22 cellular contexts compared by ENCODE assay signal in genomic region chr13:59301166-59301551, GRCh38.
DNase-seq lines count a peak whose midpoint lies in the region; ATAC-seq and TF ChIP-seq lines count a peak whose summit lies in the region.
"Had no signal": no experiment of that assay in that cellular context is flagged by ENCODE, and none has a peak within 500 bp of the region (broad histone marks: within the 10 kb centered on the region; RNA-seq: fewer than 3 reads in every experiment).

No MANE protein-coding gene starts in this region.

- H2AK5ac ChIP-seq in neuronal stem cell (ENCODE audit: low read depth, low read length): no peak overlapping the region

- H3K14ac ChIP-seq in neuronal stem cell (ENCODE audit: low read length): no peak overlapping the region

- H3K36me3 ChIP-seq in body of pancreas (replicated peaks in 1 of 2; ENCODE audit: insufficient read depth in 1 of 2, low read depth in 2 of 2) (no peaks in the 10 kb centered on the region), neuronal stem cell (replicated peaks in 1 of 2; ENCODE audit: control insufficient read depth in 2 of 2, insufficient read depth in 2 of 2, low read length in 2 of 2) (no peaks in the 10 kb centered on the region)
- H3K36me3 ChIP-seq: BLaER1 treated with 17β-estradiol and CSF1 and Interleukin-3, amounts not matched to agents 10 nM and 100 nM had no signal

- H3K4me3 ChIP-seq in body of pancreas (no peak overlapping the region), neuronal stem cell (ENCODE audit: low read length in 2 of 2) (no peak overlapping the region)
- H3K4me3 ChIP-seq: BLaER1 treated with 17β-estradiol and CSF1 and Interleukin-3, amounts not matched to agents 10 nM and 100 nM; GM12878 had no signal

- no peak overlapping the region for H2BK5ac ChIP-seq in neuronal stem cell (ENCODE audit: low read length)

- no peak overlapping the region for H2BK12ac ChIP-seq in neuronal stem cell (ENCODE audit: low read length)

- H3K79me1 ChIP-seq in neuronal stem cell (ENCODE audit: low read depth, low read length): no peaks in the 10 kb centered on the region

- intact Hi-C loops in body of pancreas (cut with DNase I): no loop called here

- peak overlapping the region; percentile 19 for H2AFZ ChIP-seq in neuronal stem cell (ENCODE audit: low read length)

- no peak for TF ChIP-seq POLR2A in body of pancreas (IDR thresholded peaks at IDR 0.05)

- no peak overlapping the region for H3K23ac ChIP-seq in neuronal stem cell (ENCODE audit: low read depth, low read length, poor library complexity)

- H2BK120ac ChIP-seq in neuronal stem cell (ENCODE audit: low read depth, low read length): no peak overlapping the region

- no peak overlapping the region for H4K8ac ChIP-seq in neuronal stem cell (ENCODE audit: low read depth, low read length)

- H3K27me3 ChIP-seq in body of pancreas (no peaks in the 10 kb centered on the region), neuronal stem cell (ENCODE audit: control insufficient read depth in 3 of 3, insufficient read depth in 3 of 3, low read depth in 1 of 3, low read length in 3 of 3) (no peaks in the 10 kb centered on the region)
- H3K27me3 ChIP-seq: BLaER1 treated with 17β-estradiol and CSF1 and Interleukin-3, amounts not matched to agents 10 nM and 100 nM had no signal

- H3K4ac ChIP-seq in neuronal stem cell (ENCODE audit: low read length): no peak overlapping the region

- TF ChIP-seq CTCF in body of pancreas (IDR thresholded peaks at IDR 0.05): no peak

- H3K27ac ChIP-seq in body of pancreas (peak overlapping the region in 3 of 4 donors; percentile 8 to 34 (median 19)), neuronal stem cell (replicated peaks; ENCODE audit: low read length) (no peak overlapping the region)
- H3K27ac ChIP-seq: HL-60 had no signal

- H3K4me1 ChIP-seq in body of pancreas (peaks cover 26% of the 10 kb centered on the region), neuronal stem cell (ENCODE audit: control insufficient read depth in 2 of 2, insufficient read depth in 1 of 2, low read depth in 1 of 2, low read length in 2 of 2) (no peaks in the 10 kb centered on the region)

- H3K18ac ChIP-seq in neuronal stem cell (ENCODE audit: low read length): no peak overlapping the region

- no peak overlapping the region for H3K9ac ChIP-seq in neuronal stem cell (ENCODE audit: low read depth, low read length, poor library complexity)
- H3K9ac ChIP-seq: BLaER1 treated with 17β-estradiol and CSF1 and Interleukin-3, amounts not matched to agents 10 nM and 100 nM had no signal

- peak; percentile 68 for ATAC-seq in body of pancreas
- ATAC-seq: GM12878, HCT116 had no signal

- H3K4me2 ChIP-seq in neuronal stem cell (ENCODE audit: insufficient read depth, low read length, poor library complexity, severe bottlenecking): no peak overlapping the region

- H4K91ac ChIP-seq in neuronal stem cell (ENCODE audit: low read depth, low read length, poor library complexity): no peak overlapping the region

- H3K9me3 ChIP-seq in body of pancreas: no peaks in the 10 kb centered on the region
- no peaks in the 10 kb centered on the region for H3K9me3 ChIP-seq in neuronal stem cell (replicated peaks in 1 of 2; ENCODE audit: control insufficient read depth in 2 of 2, insufficient read depth in 1 of 2, low read depth in 1 of 2, low read length in 2 of 2)

- DNase-seq in body of pancreas (no peak), kidney tubule cell (ENCODE audit: low spot score) (peak; percentile 6), neuronal stem cell (ENCODE audit: low spot score) (no peak), superior temporal gyrus (ENCODE audit: extremely low spot score) (peak; percentile 40), cortex of kidney (lab: John Stamatoyannopoulos, UW) (no peak), Kasumi-1 (lab: John Stamatoyannopoulos, UW) (no peak)
- no peak for DNase-seq in stimulated activated CD4-positive, alpha-beta T cell treated with anti-CD3 and anti-CD28 coated beads, Interleukin-4, amount 100 ng/mL, for 24 hours
- DNase-seq: 8988T; CD4-positive, CD25-positive, alpha-beta regulatory T cell; CD8-positive, alpha-beta memory T cell; COR-L47; DMS 273 treated with DMSO at 0.1 percent for 48 hours; DMS53; DND-41; EL; GOT3; H7; HFFc6 had no signal

- 8 to 19% methylated on average over 2 of the region's 2 CpGs for WGBS in body of pancreas, 2 donors
- WGBS in neuronal stem cell (ENCODE audit: extremely low coverage in 2 of 2, insufficient read length in 2 of 2, insufficient replicate concordance in 1 of 2), 2 donors: no CpG with 5 or more reads among the region's 2 CpGs

- no peak overlapping the region for H2BK15ac ChIP-seq in neuronal stem cell (ENCODE audit: low read length)

Comparison
In these comparisons a context has a peak if more than half of its experiments do, and no peak if none do; other contexts are left out.
1. DNase-seq: peak in kidney tubule cell (single experiment) and superior temporal gyrus (single experiment); none in body of pancreas (0 of 4), neuronal stem cell (single experiment), stimulated activated CD4-positive, alpha-beta T cell treated with anti-CD3 and anti-CD28 coated beads, Interleukin-4, amount 100 ng/mL, for 24 hours (single experiment), cortex of kidney (single experiment) and Kasumi-1 (0 of 2).